In the genomic region with DNA sequence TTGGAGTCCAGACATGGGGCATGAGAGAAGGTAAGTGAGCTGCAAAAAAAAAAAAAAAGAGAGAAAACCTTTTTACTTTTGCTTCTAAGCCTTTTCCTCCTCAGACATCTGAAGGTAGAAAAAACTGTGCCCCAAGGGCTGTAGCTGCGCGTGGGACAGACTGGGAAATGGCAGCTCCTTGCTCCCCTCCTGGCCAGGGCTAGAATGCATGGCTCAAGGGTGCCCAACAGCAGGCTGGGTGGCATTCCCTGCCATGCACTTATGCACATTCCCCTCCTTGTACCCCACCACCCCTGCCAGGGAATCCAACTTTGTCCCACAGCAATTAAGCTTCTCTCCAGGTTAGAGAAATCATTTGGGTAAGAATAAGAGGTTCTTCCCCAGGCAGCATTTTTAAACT, we compare ENCODE assay signal across 1 cellular context.
TF ChIP-seq lines count a peak whose summit lies in the region.

No MANE protein-coding gene starts in this region.

TF ChIP-seq in GM12878, 131 proteins besides CTCF, POLR2A, EP300 and RAD21:
- TF ChIP-seq EZH2 (IDR thresholded peaks at IDR 0.05; ENCODE audit: borderline replicate concordance, control insufficient read depth, low read depth, low read length) (no peak), PML (IDR thresholded peaks at IDR 0.05; ENCODE audit: low read length) (no peak), BMI1 (IDR thresholded peaks at IDR 0.05; ENCODE audit: borderline replicate concordance) (no peak), BRCA1 (IDR thresholded peaks at IDR 0.05; ENCODE audit: low read depth, low read length) (no peak), POLR2AphosphoS5 (IDR thresholded peaks at IDR 0.05; ENCODE audit: low read length) (no peak), HDGF (IDR thresholded peaks at IDR 0.05) (no peak), RUNX3 (IDR thresholded peaks at IDR 0.05; ENCODE audit: low read length) (no peak), ZNF622 (IDR thresholded peaks at IDR 0.05) (no peak), NRF1 (conservative IDR thresholded peaks at IDR 0.05; ENCODE audit: low read depth, low read length) (no peak), ZBED1 (IDR thresholded peaks at IDR 0.05; ENCODE audit: borderline replicate concordance) (no peak), SMC3 (IDR thresholded peaks at IDR 0.05; ENCODE audit: borderline replicate concordance, low read length) (no peak), POU2F2 (IDR thresholded peaks at IDR 0.05; ENCODE audit: borderline replicate concordance, low read depth, low read length) (no peak)
- TF ChIP-seq, protein P1, sequence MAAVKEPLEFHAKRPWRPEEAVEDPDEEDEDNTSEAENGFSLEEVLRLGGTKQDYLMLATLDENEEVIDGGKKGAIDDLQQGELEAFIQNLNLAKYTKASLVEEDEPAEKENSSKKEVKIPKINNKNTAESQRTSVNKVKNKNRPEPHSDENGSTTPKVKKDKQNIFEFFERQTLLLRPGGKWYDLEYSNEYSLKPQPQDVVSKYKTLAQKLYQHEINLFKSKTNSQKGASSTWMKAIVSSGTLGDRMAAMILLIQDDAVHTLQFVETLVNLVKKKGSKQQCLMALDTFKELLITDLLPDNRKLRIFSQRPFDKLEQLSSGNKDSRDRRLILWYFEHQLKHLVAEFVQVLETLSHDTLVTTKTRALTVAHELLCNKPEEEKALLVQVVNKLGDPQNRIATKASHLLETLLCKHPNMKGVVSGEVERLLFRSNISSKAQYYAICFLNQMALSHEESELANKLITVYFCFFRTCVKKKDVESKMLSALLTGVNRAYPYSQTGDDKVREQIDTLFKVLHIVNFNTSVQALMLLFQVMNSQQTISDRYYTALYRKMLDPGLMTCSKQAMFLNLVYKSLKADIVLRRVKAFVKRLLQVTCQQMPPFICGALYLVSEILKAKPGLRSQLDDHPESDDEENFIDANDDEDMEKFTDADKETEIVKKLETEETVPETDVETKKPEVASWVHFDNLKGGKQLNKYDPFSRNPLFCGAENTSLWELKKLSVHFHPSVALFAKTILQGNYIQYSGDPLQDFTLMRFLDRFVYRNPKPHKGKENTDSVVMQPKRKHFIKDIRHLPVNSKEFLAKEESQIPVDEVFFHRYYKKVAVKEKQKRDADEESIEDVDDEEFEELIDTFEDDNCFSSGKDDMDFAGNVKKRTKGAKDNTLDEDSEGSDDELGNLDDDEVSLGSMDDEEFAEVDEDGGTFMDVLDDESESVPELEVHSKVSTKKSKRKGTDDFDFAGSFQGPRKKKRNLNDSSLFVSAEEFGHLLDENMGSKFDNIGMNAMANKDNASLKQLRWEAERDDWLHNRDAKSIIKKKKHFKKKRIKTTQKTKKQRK (IDR thresholded peaks at IDR 0.05; ENCODE audit: low read depth, low read length), result no peak
